In the genomic region with DNA sequence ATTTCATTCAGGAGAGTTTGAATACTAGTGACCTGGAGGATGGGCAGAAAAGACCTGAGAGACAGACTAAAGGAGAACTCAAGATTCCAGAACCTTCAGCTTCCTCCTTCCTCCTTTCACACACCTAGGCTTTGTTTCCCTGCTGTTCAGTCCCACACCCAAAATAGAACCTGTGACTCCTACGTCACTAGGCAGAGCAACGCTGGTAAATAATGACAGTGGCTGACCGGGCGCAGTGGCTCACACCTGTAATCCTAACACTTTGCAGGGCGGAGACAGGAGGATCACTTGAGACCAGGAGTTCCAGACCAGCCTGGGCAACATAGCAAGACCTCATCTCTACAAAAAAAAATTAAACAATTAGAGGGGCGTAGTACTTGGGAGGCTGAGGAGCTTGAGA, we compare ENCODE assay signal across 13 cellular contexts.
DNase-seq lines count a peak whose midpoint lies in the region; TF ChIP-seq lines count a peak whose summit lies in the region.
"Had no signal": no experiment of that assay in that cellular context is flagged by ENCODE, and none has a peak within 500 bp of the region (broad histone marks: within the 10 kb centered on the region; RNA-seq: fewer than 3 reads in every experiment).

No MANE protein-coding gene starts in this region.

- no peaks in the 10 kb centered on the region for H3K9me3 ChIP-seq in BLaER1 treated with 17β-estradiol and CSF1 and Interleukin-3, amounts not matched to agents 10 nM and 100 nM (replicated peaks in 1 of 11)
- H3K9me3 ChIP-seq in colonic mucosa (no peaks in the 10 kb centered on the region), mucosa of stomach (ENCODE audit: control insufficient read depth, low read length) (no peaks in the 10 kb centered on the region), transverse colon (no peaks in the 10 kb centered on the region)

- no peaks in the 10 kb centered on the region; a peak in 1 of 22 replicates for H3K27me3 ChIP-seq in BLaER1 treated with 17β-estradiol and CSF1 and Interleukin-3, amounts not matched to agents 10 nM and 100 nM
- H3K27me3 ChIP-seq in colonic mucosa (no peaks in the 10 kb centered on the region), mucosa of stomach (ENCODE audit: control insufficient read depth, insufficient read depth, low read length) (no peaks in the 10 kb centered on the region), transverse colon (no peaks in the 10 kb centered on the region)

- WGBS in transverse colon (ENCODE audit: low coverage in 1 of 2), 2 donors, result 71% methylated on average over 6 of the region's 6 CpGs; no CpG with 5 or more reads in 1 of the 2 donors

- peak; percentile 57 for DNase-seq in colonic mucosa
- DNase-seq in transverse colon, result peak; percentile 41
- DNase-seq in cortex of kidney (lab: John Stamatoyannopoulos, UW), result no peak
- DNase-seq in HuH-7.5 (ENCODE audit: low spot score), result no peak
- no peak for DNase-seq in stimulated activated CD8-positive, alpha-beta memory T cell treated with anti-CD3 and anti-CD28 coated beads, Interleukin-4, amount 100 ng/mL, for 48 hours
- DNase-seq: CD8-positive, alpha-beta T cell; COR-L47; DMS153; EL; HCEC 1CT; HFFc6 had no signal

- no peak for TF ChIP-seq POLR2A in transverse colon (IDR thresholded peaks at IDR 0.05)

- no peaks in the 10 kb centered on the region for H3K36me3 ChIP-seq in BLaER1 treated with 17β-estradiol and CSF1 and Interleukin-3, amounts not matched to agents 10 nM and 100 nM
- H3K36me3 ChIP-seq in colonic mucosa, result no peaks in the 10 kb centered on the region
- no peaks in the 10 kb centered on the region for H3K36me3 ChIP-seq in mucosa of stomach (ENCODE audit: control insufficient read depth, insufficient read depth, low read length)
- no peaks in the 10 kb centered on the region for H3K36me3 ChIP-seq in transverse colon

- no peak overlapping the region for H3K4me3 ChIP-seq in BLaER1 treated with 17β-estradiol and CSF1 and Interleukin-3, amounts not matched to agents 10 nM and 100 nM
- H3K4me3 ChIP-seq in colonic mucosa, result no peak overlapping the region
- H3K4me3 ChIP-seq in mucosa of stomach (ENCODE audit: low read length), result no peak overlapping the region
- no peak overlapping the region for H3K4me3 ChIP-seq in transverse colon

- no peak for TF ChIP-seq EP300 in transverse colon (IDR thresholded peaks at IDR 0.05; ENCODE audit: low read depth)

- 0 out of 22 replicates have a peak overlapping the region, but pooled peaks of 1 of the 11 experiments have one; percentile 47 for H3K9ac ChIP-seq in BLaER1 treated with 17β-estradiol and CSF1 and Interleukin-3, amounts not matched to agents 10 nM and 100 nM
- H3K9ac ChIP-seq in colonic mucosa (ENCODE audit: low read depth in 2 of 2, low read length in 2 of 2) (no peak overlapping the region), mucosa of stomach (ENCODE audit: low read length) (peak overlapping the region; percentile 42)

- no peaks in the 10 kb centered on the region for H4K20me1 ChIP-seq in BLaER1 treated with 17β-estradiol and CSF1 and Interleukin-3, amounts not matched to agents 10 nM and 100 nM

- intact Hi-C loops in colonic mucosa (cut with DNase I) (no loop called here), transverse colon (cut with DNase I; ENCODE audit: low total_unique reads) (no loop called here)

- H3K27ac ChIP-seq in BLaER1 treated with 17β-estradiol and CSF1 and Interleukin-3, amounts not matched to agents 10 nM and 100 nM, result peak overlapping the region in 3 of 11 experiments; percentile 41 to 66 (median 65); a peak in 4 of 22 replicates
- H3K27ac ChIP-seq in colonic mucosa (no peak overlapping the region), transverse colon (peak overlapping the region in 2 of 4 donors; percentile 39 to 41)

- no peak for TF ChIP-seq CTCF in colonic mucosa (IDR thresholded peaks at IDR 0.05)
- TF ChIP-seq CTCF in transverse colon (IDR thresholded peaks at IDR 0.05), result no peak

- in situ Hi-C loops in transverse colon (cut with MboI; ENCODE audit: low pct_ligation_motif_present in 1 of 4, low pct_unique_long_range_greater_than_20kb in 1 of 4, low sequenced_read_pairs in 3 of 4), result no loop called here

- H3K4me1 ChIP-seq in BLaER1 treated with 17β-estradiol and CSF1 and Interleukin-3, amounts not matched to agents 10 nM and 100 nM, result peaks cover 11 to 54% (median 42%) of the 10 kb centered on the region in 10 experiments
- no peaks in the 10 kb centered on the region for H3K4me1 ChIP-seq in colonic mucosa
- peaks cover 26% of the 10 kb centered on the region for H3K4me1 ChIP-seq in mucosa of stomach (ENCODE audit: control insufficient read depth, insufficient read depth, low read length)
- H3K4me1 ChIP-seq in transverse colon, result peaks cover 0 to 8% (median 1%) of the 10 kb centered on the region in 4 donors

- peak overlapping the region in 10 of 11 experiments; percentile 73 to 92 (median 86); a peak in 19 of 22 replicates for H3K4me2 ChIP-seq in BLaER1 treated with 17β-estradiol and CSF1 and Interleukin-3, amounts not matched to agents 10 nM and 100 nM

Comparison
In these comparisons a context has a peak if more than half of its experiments do, and no peak if none do; other contexts are left out.
1. DNase-seq: peak in colonic mucosa (single experiment) and transverse colon (single experiment); none in cortex of kidney (single experiment), HuH-7.5 (single experiment) and stimulated activated CD8-positive, alpha-beta memory T cell treated with anti-CD3 and anti-CD28 coated beads, Interleukin-4, amount 100 ng/mL, for 48 hours (single experiment).